Comparison of ENCODE assay signal across 1 cellular context in the genomic region with DNA sequence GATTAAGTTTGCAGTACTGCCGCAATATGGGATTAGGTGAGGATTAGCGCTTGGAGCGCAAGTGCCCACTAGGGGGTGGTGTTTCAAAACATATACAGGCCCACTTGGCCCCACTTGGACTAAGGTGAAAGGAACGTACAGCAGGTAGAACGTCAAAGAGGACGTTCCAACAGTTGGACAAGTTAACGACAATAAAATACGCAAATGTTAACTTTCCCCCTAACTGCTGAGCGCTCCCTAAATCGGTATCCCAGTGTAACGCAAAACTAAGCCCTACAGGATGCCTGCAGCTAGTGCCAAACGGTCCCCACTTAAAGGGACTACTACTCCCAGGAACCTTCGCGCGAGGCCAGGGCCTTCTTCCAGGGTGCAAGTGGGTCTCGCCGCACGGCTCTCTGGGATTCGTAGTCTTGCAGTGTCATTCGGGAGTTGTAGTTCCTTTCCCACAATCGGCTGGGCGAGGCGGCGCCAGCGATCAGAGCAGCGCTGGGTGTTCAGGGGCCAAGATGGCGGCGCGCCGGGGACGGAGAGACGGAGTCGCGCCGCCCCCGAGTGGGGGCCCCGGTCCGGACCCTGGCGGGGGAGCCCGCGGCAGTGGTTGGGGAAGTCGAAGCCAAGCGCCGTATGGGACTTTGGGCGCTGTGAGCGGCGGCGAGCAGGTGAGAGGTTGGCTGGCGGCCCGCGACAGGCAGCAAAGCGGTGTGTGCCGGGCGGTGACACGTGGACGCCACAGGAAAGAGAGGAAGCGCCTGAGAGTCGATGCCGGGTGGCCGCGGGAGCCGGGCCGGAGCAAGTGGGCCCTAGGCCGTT.
A peak's percentile ranks its signal among the peaks of the same experiment; 100 is the strongest.
TF ChIP-seq lines count a peak whose summit lies in the region.

Gene PPRC1, plus strand, starts transcription at position 478 of the 810 bp plus-strand sequence. Its CDS starts 29 bp downstream, at position 507.

TF ChIP-seq in HepG2, 621 proteins besides CTCF, POLR2A, EP300 and RAD21 (continued from another document and continues in another):
- TF ChIP-seq, protein P1, sequence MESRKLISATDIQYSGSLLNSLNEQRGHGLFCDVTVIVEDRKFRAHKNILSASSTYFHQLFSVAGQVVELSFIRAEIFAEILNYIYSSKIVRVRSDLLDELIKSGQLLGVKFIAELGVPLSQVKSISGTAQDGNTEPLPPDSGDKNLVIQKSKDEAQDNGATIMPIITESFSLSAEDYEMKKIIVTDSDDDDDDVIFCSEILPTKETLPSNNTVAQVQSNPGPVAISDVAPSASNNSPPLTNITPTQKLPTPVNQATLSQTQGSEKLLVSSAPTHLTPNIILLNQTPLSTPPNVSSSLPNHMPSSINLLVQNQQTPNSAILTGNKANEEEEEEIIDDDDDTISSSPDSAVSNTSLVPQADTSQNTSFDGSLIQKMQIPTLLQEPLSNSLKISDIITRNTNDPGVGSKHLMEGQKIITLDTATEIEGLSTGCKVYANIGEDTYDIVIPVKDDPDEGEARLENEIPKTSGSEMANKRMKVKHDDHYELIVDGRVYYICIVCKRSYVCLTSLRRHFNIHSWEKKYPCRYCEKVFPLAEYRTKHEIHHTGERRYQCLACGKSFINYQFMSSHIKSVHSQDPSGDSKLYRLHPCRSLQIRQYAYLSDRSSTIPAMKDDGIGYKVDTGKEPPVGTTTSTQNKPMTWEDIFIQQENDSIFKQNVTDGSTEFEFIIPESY (CRISPR knock-in tag; IDR thresholded peaks at IDR 0.05): 0 out of 2 replicates have a peak, but pooled peaks have one; percentile 18
- TF ChIP-seq ZBTB42 (CRISPR knock-in tag; IDR thresholded peaks at IDR 0.05) (no peak), FIP1L1 (IDR thresholded peaks at IDR 0.05; ENCODE audit: borderline replicate concordance, insufficient read depth, low read depth, low read length) (no peak), ZNF335 (CRISPR knock-in tag; IDR thresholded peaks at IDR 0.05) (peak; percentile 97), ZNF343 (CRISPR knock-in tag; IDR thresholded peaks at IDR 0.05) (no peak), HIVEP1 (CRISPR knock-in tag; IDR thresholded peaks at IDR 0.05) (0 out of 2 replicates have a peak, but pooled peaks have one; percentile 13), ZFAT (CRISPR knock-in tag; conservative IDR thresholded peaks at IDR 0.05) (no peak), RBM22 (optimal IDR thresholded peaks at IDR 0.05; ENCODE audit: low read length) (no peak), FOXK1 (CRISPR knock-in tag; IDR thresholded peaks at IDR 0.05; ENCODE audit: borderline replicate concordance, low read depth) (peak; percentile 95; the same call in 1 of the 2 replicates), PLRG1 (conservative IDR thresholded peaks at IDR 0.05) (no peak), YEATS4 (CRISPR knock-in tag; IDR thresholded peaks at IDR 0.05; ENCODE audit: borderline replicate concordance) (peak; percentile 90), GATAD1 (CRISPR knock-in tag; IDR thresholded peaks at IDR 0.05) (peak; percentile 90), SIX4 (CRISPR knock-in tag; IDR thresholded peaks at IDR 0.05) (peak; percentile 46; the same call in 1 of the 2 replicates), NFE2L1 (CRISPR knock-in tag; IDR thresholded peaks at IDR 0.05; ENCODE audit: borderline replicate concordance) (0 out of 2 replicates have a peak, but pooled peaks have one; percentile 45), ZNF136 (CRISPR knock-in tag; IDR thresholded peaks at IDR 0.05; ENCODE audit: low read depth) (0 out of 2 replicates have a peak, but pooled peaks have one; percentile 13), MTERF4 (CRISPR knock-in tag; IDR thresholded peaks at IDR 0.05) (peak; percentile 17; the same call in 1 of the 2 replicates), KDM2A (CRISPR knock-in tag; IDR thresholded peaks at IDR 0.05; ENCODE audit: borderline replicate concordance, low read depth) (peak; percentile 80), ZNF12 (CRISPR knock-in tag; IDR thresholded peaks at IDR 0.05) (0 out of 2 replicates have a peak, but pooled peaks have one; percentile 46), AHR (CRISPR knock-in tag; IDR thresholded peaks at IDR 0.05) (0 out of 2 replicates have a peak, but pooled peaks have one; percentile 66), RBM39 (IDR thresholded peaks at IDR 0.05; ENCODE audit: low read depth, low read length, poor library complexity, severe bottlenecking) (no peak), ZNF710 (CRISPR knock-in tag; IDR thresholded peaks at IDR 0.05; ENCODE audit: borderline replicate concordance) (0 out of 2 replicates have a peak, but pooled peaks have one; percentile 16), GABPA (IDR thresholded peaks at IDR 0.05; ENCODE audit: low read depth, low read length) (peak; percentile 65), GABPA (CRISPR knock-in tag; IDR thresholded peaks at IDR 0.05; ENCODE audit: low read depth) (peak; percentile 94), ZNF513 (CRISPR knock-in tag; conservative IDR thresholded peaks at IDR 0.05) (0 out of 2 replicates have a peak, but pooled peaks have one; percentile 87), ZNF790 (CRISPR knock-in tag; IDR thresholded peaks at IDR 0.05; ENCODE audit: borderline replicate concordance) (peak; percentile 89)
- TF ChIP-seq, protein P2, sequence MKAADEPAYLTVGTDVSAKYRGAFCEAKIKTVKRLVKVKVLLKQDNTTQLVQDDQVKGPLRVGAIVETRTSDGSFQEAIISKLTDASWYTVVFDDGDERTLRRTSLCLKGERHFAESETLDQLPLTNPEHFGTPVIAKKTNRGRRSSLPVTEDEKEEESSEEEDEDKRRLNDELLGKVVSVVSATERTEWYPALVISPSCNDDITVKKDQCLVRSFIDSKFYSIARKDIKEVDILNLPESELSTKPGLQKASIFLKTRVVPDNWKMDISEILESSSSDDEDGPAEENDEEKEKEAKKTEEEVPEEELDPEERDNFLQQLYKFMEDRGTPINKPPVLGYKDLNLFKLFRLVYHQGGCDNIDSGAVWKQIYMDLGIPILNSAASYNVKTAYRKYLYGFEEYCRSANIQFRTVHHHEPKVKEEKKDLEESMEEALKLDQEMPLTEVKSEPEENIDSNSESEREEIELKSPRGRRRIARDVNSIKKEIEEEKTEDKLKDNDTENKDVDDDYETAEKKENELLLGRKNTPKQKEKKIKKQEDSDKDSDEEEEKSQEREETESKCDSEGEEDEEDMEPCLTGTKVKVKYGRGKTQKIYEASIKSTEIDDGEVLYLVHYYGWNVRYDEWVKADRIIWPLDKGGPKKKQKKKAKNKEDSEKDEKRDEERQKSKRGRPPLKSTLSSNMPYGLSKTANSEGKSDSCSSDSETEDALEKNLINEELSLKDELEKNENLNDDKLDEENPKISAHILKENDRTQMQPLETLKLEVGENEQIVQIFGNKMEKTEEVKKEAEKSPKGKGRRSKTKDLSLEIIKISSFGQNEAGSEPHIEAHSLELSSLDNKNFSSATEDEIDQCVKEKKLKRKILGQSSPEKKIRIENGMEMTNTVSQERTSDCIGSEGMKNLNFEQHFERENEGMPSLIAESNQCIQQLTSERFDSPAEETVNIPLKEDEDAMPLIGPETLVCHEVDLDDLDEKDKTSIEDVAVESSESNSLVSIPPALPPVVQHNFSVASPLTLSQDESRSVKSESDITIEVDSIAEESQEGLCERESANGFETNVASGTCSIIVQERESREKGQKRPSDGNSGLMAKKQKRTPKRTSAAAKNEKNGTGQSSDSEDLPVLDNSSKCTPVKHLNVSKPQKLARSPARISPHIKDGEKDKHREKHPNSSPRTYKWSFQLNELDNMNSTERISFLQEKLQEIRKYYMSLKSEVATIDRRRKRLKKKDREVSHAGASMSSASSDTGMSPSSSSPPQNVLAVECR (CRISPR knock-in tag; IDR thresholded peaks at IDR 0.05; ENCODE audit: borderline replicate concordance): peak; percentile 95
- TF ChIP-seq, protein P3, sequence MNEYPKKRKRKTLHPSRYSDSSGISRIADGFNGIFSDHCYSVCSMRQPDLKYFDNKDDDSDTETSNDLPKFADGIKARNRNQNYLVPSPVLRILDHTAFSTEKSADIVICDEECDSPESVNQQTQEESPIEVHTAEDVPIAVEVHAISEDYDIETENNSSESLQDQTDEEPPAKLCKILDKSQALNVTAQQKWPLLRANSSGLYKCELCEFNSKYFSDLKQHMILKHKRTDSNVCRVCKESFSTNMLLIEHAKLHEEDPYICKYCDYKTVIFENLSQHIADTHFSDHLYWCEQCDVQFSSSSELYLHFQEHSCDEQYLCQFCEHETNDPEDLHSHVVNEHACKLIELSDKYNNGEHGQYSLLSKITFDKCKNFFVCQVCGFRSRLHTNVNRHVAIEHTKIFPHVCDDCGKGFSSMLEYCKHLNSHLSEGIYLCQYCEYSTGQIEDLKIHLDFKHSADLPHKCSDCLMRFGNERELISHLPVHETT (CRISPR knock-in tag; conservative IDR thresholded peaks at IDR 0.05): peak; percentile 66
- TF ChIP-seq, protein P4, sequence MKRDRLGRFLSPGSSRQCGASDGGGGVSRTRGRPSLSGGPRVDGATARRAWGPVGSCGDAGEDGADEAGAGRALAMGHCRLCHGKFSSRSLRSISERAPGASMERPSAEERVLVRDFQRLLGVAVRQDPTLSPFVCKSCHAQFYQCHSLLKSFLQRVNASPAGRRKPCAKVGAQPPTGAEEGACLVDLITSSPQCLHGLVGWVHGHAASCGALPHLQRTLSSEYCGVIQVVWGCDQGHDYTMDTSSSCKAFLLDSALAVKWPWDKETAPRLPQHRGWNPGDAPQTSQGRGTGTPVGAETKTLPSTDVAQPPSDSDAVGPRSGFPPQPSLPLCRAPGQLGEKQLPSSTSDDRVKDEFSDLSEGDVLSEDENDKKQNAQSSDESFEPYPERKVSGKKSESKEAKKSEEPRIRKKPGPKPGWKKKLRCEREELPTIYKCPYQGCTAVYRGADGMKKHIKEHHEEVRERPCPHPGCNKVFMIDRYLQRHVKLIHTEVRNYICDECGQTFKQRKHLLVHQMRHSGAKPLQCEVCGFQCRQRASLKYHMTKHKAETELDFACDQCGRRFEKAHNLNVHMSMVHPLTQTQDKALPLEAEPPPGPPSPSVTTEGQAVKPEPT (CRISPR knock-in tag; IDR thresholded peaks at IDR 0.05; ENCODE audit: low read depth): no peak
- TF ChIP-seq, protein P5, sequence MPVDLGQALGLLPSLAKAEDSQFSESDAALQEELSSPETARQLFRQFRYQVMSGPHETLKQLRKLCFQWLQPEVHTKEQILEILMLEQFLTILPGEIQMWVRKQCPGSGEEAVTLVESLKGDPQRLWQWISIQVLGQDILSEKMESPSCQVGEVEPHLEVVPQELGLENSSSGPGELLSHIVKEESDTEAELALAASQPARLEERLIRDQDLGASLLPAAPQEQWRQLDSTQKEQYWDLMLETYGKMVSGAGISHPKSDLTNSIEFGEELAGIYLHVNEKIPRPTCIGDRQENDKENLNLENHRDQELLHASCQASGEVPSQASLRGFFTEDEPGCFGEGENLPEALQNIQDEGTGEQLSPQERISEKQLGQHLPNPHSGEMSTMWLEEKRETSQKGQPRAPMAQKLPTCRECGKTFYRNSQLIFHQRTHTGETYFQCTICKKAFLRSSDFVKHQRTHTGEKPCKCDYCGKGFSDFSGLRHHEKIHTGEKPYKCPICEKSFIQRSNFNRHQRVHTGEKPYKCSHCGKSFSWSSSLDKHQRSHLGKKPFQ (CRISPR knock-in tag; IDR thresholded peaks at IDR 0.05; ENCODE audit: insufficient replicate concordance): peak; percentile 82
- TF ChIP-seq, protein P6, sequence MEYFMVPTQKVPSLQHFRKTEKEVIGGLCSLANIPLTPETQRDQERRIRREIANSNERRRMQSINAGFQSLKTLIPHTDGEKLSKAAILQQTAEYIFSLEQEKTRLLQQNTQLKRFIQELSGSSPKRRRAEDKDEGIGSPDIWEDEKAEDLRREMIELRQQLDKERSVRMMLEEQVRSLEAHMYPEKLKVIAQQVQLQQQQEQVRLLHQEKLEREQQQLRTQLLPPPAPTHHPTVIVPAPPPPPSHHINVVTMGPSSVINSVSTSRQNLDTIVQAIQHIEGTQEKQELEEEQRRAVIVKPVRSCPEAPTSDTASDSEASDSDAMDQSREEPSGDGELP (IDR thresholded peaks at IDR 0.05; ENCODE audit: borderline replicate concordance, low read depth): no peak
